Comparison of ENCODE assay signal across 1 cellular context in the genomic region with DNA sequence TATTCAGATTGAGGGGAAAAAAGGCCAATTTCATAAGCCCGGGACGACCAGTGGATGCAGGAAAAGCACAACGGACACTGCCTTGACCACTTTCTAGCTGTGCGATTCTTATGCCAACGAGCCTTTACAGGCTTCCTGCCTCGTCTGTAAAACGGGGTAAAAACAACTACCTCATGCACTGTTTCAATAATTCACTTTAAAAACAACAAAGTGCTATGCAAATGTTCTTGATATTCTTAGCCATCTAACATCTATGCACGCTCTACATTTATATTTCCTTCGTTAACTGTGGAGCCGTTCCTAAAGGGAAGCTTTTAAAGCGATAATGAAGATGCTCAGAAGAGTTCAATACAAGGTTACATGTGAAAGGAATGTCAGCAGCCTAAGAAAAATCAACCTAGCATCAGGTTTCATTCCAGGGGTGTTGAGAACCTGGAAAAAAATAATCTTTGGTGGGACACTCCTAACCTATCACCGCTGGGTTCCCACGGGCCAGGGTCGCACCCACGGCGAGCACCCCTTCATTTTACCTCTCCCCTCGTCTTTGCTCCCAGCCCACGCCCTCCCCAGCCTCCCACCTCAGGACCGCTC.
TF ChIP-seq lines count a peak whose summit lies in the region.

No MANE protein-coding gene starts in this region.

TF ChIP-seq in HepG2, 621 proteins besides CTCF, POLR2A, EP300 and RAD21 (continued from another document):
- TF ChIP-seq, protein P1, sequence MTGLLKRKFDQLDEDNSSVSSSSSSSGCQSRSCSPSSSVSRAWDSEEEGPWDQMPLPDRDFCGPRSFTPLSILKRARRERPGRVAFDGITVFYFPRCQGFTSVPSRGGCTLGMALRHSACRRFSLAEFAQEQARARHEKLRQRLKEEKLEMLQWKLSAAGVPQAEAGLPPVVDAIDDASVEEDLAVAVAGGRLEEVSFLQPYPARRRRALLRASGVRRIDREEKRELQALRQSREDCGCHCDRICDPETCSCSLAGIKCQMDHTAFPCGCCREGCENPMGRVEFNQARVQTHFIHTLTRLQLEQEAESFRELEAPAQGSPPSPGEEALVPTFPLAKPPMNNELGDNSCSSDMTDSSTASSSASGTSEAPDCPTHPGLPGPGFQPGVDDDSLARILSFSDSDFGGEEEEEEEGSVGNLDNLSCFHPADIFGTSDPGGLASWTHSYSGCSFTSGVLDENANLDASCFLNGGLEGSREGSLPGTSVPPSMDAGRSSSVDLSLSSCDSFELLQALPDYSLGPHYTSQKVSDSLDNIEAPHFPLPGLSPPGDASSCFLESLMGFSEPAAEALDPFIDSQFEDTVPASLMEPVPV (CRISPR knock-in tag; IDR thresholded peaks at IDR 0.05), result 0 out of 2 replicates have a peak, but pooled peaks have one; percentile 31
- TF ChIP-seq KAT8 (CRISPR knock-in tag; IDR thresholded peaks at IDR 0.05) (0 out of 2 replicates have a peak, but pooled peaks have one; percentile 32), NRL (CRISPR knock-in tag; IDR thresholded peaks at IDR 0.05; ENCODE audit: borderline replicate concordance) (no peak), HOXD1 (CRISPR knock-in tag; IDR thresholded peaks at IDR 0.05) (0 out of 2 replicates have a peak, but pooled peaks have one; percentile 31), ELF3 (CRISPR knock-in tag; IDR thresholded peaks at IDR 0.05) (peak; percentile 9; the same call in 1 of the 2 replicates), ZNF766 (CRISPR knock-in tag; IDR thresholded peaks at IDR 0.05; ENCODE audit: borderline replicate concordance) (no peak), ZBTB25 (CRISPR knock-in tag; IDR thresholded peaks at IDR 0.05) (0 out of 2 replicates have a peak, but pooled peaks have one; percentile 4), NR2F2 (IDR thresholded peaks at IDR 0.05; ENCODE audit: borderline replicate concordance, low read depth) (peak; percentile 10; the same call in 1 of the 2 replicates), PPARG (CRISPR knock-in tag; conservative IDR thresholded peaks at IDR 0.05) (peak; percentile 59), PHF21A (CRISPR knock-in tag; IDR thresholded peaks at IDR 0.05) (peak; percentile 54; the same call in 1 of the 2 replicates), TERF1 (CRISPR knock-in tag; IDR thresholded peaks at IDR 0.05) (no peak), ZNF800 (CRISPR knock-in tag; IDR thresholded peaks at IDR 0.05) (peak; percentile 26; the same call in 1 of the 2 replicates), PAXIP1 (CRISPR knock-in tag; conservative IDR thresholded peaks at IDR 0.05) (peak; percentile 25; the same call in 1 of the 2 replicates), FOXJ3 (CRISPR knock-in tag; IDR thresholded peaks at IDR 0.05; ENCODE audit: borderline replicate concordance) (0 out of 2 replicates have a peak, but pooled peaks have one; percentile 18), ZNF501 (CRISPR knock-in tag; IDR thresholded peaks at IDR 0.05) (0 out of 2 replicates have a peak, but pooled peaks have one; percentile 9)
